In the genomic region with DNA sequence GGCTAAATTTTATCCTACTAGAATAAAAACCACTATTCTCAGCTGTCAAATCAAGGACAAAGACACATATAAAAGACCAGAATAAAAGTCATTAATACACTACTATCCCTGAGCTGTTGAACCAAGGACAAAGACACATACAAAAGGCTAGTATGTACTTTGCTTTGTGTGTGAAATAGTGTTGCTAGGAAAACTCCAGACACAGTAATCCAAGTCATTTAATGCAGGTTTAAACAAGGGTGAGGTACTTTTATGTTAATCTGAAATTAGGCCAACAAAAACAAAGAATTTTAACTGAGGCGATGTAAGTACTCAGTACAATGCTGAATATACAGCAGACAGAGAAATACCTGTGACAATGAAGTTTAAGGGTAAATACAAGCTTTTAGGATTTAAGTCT, we compare ENCODE assay signal across 1 cellular context.
TF ChIP-seq lines count a peak whose summit lies in the region.

No MANE protein-coding gene starts in this region.

TF ChIP-seq in A549, 52 proteins besides CTCF, POLR2A, EP300 and RAD21 (continued from another document):
- TF ChIP-seq HDAC2 (IDR thresholded peaks at IDR 0.05) (no peak), EHF (CRISPR knock-in tag; IDR thresholded peaks at IDR 0.05) (no peak), JUNB (IDR thresholded peaks at IDR 0.05) (no peak), CEBPB (IDR thresholded peaks at IDR 0.05) (no peak), RCOR1 (IDR thresholded peaks at IDR 0.05; ENCODE audit: low read depth, low read length) (no peak), HEYL (CRISPR knock-in tag; IDR thresholded peaks at IDR 0.05) (no peak)
- TF ChIP-seq, protein P1, sequence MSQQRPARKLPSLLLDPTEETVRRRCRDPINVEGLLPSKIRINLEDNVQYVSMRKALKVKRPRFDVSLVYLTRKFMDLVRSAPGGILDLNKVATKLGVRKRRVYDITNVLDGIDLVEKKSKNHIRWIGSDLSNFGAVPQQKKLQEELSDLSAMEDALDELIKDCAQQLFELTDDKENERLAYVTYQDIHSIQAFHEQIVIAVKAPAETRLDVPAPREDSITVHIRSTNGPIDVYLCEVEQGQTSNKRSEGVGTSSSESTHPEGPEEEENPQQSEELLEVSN (IDR thresholded peaks at IDR 0.05; ENCODE audit: borderline replicate concordance, low read depth): no peak
